Comparison of ENCODE assay signal across 1 cellular context in genomic region chr14:76867536-76868452, GRCh38.
TF ChIP-seq lines count a peak whose summit lies in the region.

No MANE protein-coding gene starts in this region.

TF ChIP-seq in GM23338, 12 proteins besides CTCF, POLR2A, EP300 and RAD21 (continued from another document):
- no peak for TF ChIP-seq ZNF462 (CRISPR knock-in tag; IDR thresholded peaks at IDR 0.05)
- no peak for TF ChIP-seq ETS1 (IDR thresholded peaks at IDR 0.05)
- TF ChIP-seq STAT1 (IDR thresholded peaks at IDR 0.05; ENCODE audit: unreplicated experiment): no peak
- TF ChIP-seq ZNF331 (CRISPR knock-in tag; IDR thresholded peaks at IDR 0.05; ENCODE audit: low read depth): no peak
- TF ChIP-seq EZH2phosphoT487 (IDR thresholded peaks at IDR 0.05; ENCODE audit: unreplicated experiment): no peak
- TF ChIP-seq ZNF114 (CRISPR knock-in tag; IDR thresholded peaks at IDR 0.05): no peak
- TF ChIP-seq POLR2AphosphoS5 (IDR thresholded peaks at IDR 0.05; ENCODE audit: low read depth): no peak
- no peak for TF ChIP-seq CREB1 (CRISPR knock-in tag; IDR thresholded peaks at IDR 0.05; ENCODE audit: low read depth)
